ENCODE assay signal across 1 cellular context in the genomic region with DNA sequence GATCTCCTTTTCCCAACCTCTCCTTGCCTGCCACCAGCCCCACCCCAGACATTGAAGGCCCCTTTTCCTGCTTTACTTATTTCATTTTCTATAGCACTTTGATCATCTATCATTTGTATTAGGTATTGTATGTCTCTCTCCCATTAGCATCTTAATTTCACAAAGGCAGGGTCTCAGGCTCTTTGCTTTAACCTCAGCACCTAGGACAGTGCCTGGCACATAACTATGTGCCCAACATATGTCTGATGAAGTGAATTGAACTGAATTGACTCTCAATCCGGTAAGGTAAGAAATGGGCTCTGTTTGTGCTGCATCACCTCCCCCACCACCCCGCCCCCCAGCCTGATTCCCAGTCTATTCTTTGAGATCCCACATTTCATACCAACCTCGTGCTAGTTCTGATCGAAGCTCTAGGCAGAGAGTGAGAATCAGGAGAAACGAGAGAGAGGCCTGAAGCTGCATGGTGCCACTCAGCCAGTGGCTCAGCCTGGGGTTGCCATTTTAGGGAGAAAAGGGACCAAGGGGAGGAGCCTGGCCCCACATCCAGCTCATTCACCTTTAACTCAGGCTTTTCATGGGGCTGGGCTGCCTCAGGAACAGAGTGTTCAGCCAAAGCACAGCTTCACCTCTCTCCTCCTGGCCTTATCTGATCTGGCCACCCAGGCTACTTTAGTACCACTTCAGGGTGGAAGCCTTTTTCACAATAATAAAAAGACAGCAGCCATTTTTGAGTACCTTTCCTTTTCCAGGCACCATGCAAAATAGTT.
TF ChIP-seq lines count a peak whose summit lies in the region.

A gene with protein sequence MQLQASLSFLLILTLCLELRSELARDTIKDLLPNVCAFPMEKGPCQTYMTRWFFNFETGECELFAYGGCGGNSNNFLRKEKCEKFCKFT (minus strand): TSS at position 476 of the 767 bp plus-strand sequence. CDS start 14 bp downstream, at position 462.

TF ChIP-seq in SK-N-SH treated with all-trans-retinoic acid at 6 μM for 48 hours, 23 proteins besides CTCF, POLR2A, EP300 and RAD21 (continued from another document):
- TF ChIP-seq, protein P1, sequence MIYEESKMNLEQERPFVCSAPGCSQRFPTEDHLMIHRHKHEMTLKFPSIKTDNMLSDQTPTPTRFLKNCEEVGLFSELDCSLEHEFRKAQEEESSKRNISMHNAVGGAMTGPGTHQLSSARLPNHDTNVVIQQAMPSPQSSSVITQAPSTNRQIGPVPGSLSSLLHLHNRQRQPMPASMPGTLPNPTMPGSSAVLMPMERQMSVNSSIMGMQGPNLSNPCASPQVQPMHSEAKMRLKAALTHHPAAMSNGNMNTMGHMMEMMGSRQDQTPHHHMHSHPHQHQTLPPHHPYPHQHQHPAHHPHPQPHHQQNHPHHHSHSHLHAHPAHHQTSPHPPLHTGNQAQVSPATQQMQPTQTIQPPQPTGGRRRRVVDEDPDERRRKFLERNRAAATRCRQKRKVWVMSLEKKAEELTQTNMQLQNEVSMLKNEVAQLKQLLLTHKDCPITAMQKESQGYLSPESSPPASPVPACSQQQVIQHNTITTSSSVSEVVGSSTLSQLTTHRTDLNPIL (CRISPR knock-in tag; IDR thresholded peaks at IDR 0.05; ENCODE audit: low read depth), result no peak
- TF ChIP-seq, protein P2, sequence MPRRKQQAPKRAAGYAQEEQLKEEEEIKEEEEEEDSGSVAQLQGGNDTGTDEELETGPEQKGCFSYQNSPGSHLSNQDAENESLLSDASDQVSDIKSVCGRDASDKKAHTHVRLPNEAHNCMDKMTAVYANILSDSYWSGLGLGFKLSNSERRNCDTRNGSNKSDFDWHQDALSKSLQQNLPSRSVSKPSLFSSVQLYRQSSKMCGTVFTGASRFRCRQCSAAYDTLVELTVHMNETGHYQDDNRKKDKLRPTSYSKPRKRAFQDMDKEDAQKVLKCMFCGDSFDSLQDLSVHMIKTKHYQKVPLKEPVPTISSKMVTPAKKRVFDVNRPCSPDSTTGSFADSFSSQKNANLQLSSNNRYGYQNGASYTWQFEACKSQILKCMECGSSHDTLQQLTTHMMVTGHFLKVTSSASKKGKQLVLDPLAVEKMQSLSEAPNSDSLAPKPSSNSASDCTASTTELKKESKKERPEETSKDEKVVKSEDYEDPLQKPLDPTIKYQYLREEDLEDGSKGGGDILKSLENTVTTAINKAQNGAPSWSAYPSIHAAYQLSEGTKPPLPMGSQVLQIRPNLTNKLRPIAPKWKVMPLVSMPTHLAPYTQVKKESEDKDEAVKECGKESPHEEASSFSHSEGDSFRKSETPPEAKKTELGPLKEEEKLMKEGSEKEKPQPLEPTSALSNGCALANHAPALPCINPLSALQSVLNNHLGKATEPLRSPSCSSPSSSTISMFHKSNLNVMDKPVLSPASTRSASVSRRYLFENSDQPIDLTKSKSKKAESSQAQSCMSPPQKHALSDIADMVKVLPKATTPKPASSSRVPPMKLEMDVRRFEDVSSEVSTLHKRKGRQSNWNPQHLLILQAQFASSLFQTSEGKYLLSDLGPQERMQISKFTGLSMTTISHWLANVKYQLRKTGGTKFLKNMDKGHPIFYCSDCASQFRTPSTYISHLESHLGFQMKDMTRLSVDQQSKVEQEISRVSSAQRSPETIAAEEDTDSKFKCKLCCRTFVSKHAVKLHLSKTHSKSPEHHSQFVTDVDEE (CRISPR knock-in tag; IDR thresholded peaks at IDR 0.05), result no peak
- TF ChIP-seq ZNF8 (CRISPR knock-in tag; IDR thresholded peaks at IDR 0.05) (no peak), TOX (CRISPR knock-in tag; IDR thresholded peaks at IDR 0.05; ENCODE audit: borderline replicate concordance) (no peak), OSR1 (CRISPR knock-in tag; IDR thresholded peaks at IDR 0.05) (no peak)
- TF ChIP-seq, protein P3, sequence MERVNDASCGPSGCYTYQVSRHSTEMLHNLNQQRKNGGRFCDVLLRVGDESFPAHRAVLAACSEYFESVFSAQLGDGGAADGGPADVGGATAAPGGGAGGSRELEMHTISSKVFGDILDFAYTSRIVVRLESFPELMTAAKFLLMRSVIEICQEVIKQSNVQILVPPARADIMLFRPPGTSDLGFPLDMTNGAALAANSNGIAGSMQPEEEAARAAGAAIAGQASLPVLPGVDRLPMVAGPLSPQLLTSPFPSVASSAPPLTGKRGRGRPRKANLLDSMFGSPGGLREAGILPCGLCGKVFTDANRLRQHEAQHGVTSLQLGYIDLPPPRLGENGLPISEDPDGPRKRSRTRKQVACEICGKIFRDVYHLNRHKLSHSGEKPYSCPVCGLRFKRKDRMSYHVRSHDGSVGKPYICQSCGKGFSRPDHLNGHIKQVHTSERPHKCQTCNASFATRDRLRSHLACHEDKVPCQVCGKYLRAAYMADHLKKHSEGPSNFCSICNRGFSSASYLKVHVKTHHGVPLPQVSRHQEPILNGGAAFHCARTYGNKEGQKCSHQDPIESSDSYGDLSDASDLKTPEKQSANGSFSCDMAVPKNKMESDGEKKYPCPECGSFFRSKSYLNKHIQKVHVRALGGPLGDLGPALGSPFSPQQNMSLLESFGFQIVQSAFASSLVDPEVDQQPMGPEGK (CRISPR knock-in tag; IDR thresholded peaks at IDR 0.05; ENCODE audit: borderline replicate concordance), result no peak
